Comparison of ENCODE assay signal across 10 cellular contexts in the genomic region with DNA sequence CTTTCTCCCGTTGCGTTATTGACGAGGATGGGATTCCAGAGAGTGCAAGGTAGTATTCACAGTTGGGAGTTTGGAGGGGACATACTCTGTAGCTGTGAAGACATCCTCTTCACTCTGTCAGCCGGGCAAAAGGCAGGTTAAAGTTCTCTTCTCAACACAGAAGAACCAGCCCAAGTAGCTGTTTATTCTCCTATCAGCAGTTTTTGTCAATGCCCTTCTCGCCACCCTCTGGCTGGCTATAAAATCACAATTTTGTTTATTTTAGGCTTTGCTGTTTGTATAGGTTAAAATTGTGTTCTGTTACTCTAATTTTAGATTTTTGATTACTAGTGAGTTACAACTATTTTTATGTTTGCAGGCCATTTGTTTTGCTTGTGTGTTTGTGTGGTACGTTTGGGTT. TPM values are rescaled to one million over a fixed set of nuclear protein-coding genes. Genes with fewer than 3 reads are reported as not detected.
DNase-seq lines count a peak whose midpoint lies in the region; ATAC-seq and TF ChIP-seq lines count a peak whose summit lies in the region.
"Had no signal": no experiment of that assay in that cellular context is flagged by ENCODE, and none has a peak within 500 bp of the region (broad histone marks: within the 10 kb centered on the region; RNA-seq: fewer than 3 reads in every experiment).

No MANE protein-coding gene starts in this region.

- no peak for DNase-seq in heart right ventricle
- no peak for DNase-seq in heart left ventricle
- peak; percentile 15 for DNase-seq in fibroblast of mammary gland (ENCODE audit: low read depth)
- no peak for DNase-seq in GF-D8 (lab: John Stamatoyannopoulos, UW)
- no peak for DNase-seq in activated T-cell treated with anti-CD3 and anti-CD28 coated beads for 4 hours
- DNase-seq in NCI-H2196 (lab: John Stamatoyannopoulos, UW; ENCODE audit: unreplicated experiment) = no peak
- no peak for DNase-seq in stimulated activated CD4-positive, alpha-beta T cell treated with anti-CD3 and anti-CD28 coated beads, Interleukin-15, amount 100 ng/mL, for 24 hours
- DNase-seq: MG63 had no signal

- H3K27me3 ChIP-seq in heart right ventricle (no peaks in the 10 kb centered on the region), heart left ventricle (no peaks in the 10 kb centered on the region), OCI-LY1 (ENCODE audit: insufficient read depth, low read length) (no peaks in the 10 kb centered on the region)
- H3K27me3 ChIP-seq: MG63 had no signal

- H3K9me3 ChIP-seq in heart right ventricle (peaks cover 0 to 20% (median 10%) of the 10 kb centered on the region in 11 donors), heart left ventricle (peaks cover 0 to 23% (median 2%) of the 10 kb centered on the region in 12 donors), OCI-LY1 (ENCODE audit: low read length) (no peaks in the 10 kb centered on the region)
- H3K9me3 ChIP-seq: MG63 had no signal

- H3K4me2 ChIP-seq in OCI-LY1 (ENCODE audit: low read length) = no peak overlapping the region

- intact Hi-C loops in heart right ventricle (cut with DNase I) = loop anchor here in 2 of 10 donors (10.0 kb wide), 2 partner anchors 158 to 182 kb away; partner anchors contain the start of gene SOD2 (in 1 of the 2)
- intact Hi-C loops in heart left ventricle (cut with DNase I) = loop anchor here in 1 of 10 donors (10.0 kb wide), 1 partner anchor 158 kb away; the partner anchor contains the start of gene SOD2

- no peaks in the 10 kb centered on the region for H3K79me2 ChIP-seq in OCI-LY1 (ENCODE audit: insufficient read depth, low read length)

- peak in 5 of 9 donors; percentile 11 to 31 (median 24) for TF ChIP-seq CTCF in heart right ventricle (IDR thresholded peaks at IDR 0.05)
- peak in 4 of 12 donors; percentile 16 to 25 (median 20) for TF ChIP-seq CTCF in heart left ventricle (IDR thresholded peaks at IDR 0.05)
- TF ChIP-seq CTCF in OCI-LY1 (IDR thresholded peaks at IDR 0.05; ENCODE audit: low read length) = peak; percentile 38
- TF ChIP-seq CTCF in fibroblast of mammary gland (conservative IDR thresholded peaks at IDR 0.05; ENCODE audit: control insufficient read depth, insufficient read depth, low read depth, low read length) = peak; percentile 33

- no peaks in the 10 kb centered on the region; the same call in 1 of the 2 replicates for H3F3A ChIP-seq in OCI-LY1 (ENCODE audit: insufficient read depth, low read length)

- TF ChIP-seq POLR2A in heart left ventricle (IDR thresholded peaks at IDR 0.05) = no peak

- H3K27ac ChIP-seq in heart right ventricle (no peak overlapping the region), heart left ventricle (no peak overlapping the region), OCI-LY1 (ENCODE audit: low read depth, low read length, poor library complexity, severe bottlenecking) (no peak overlapping the region)

- H3K36me3 ChIP-seq in heart right ventricle (no peaks in the 10 kb centered on the region), heart left ventricle (no peaks in the 10 kb centered on the region), OCI-LY1 (ENCODE audit: insufficient read depth, low read length) (no peaks in the 10 kb centered on the region)
- H3K36me3 ChIP-seq: MG63 had no signal

- H4K20me1 ChIP-seq in OCI-LY1 (ENCODE audit: insufficient read depth, low read length) = no peaks in the 10 kb centered on the region

- no peak overlapping the region for H2AFZ ChIP-seq in OCI-LY1 (ENCODE audit: low read length)

- ATAC-seq in heart right ventricle (no peak), heart left ventricle (no peak)

- no peak overlapping the region for H3K9ac ChIP-seq in OCI-LY1 (ENCODE audit: low read length)

- no peaks in the 10 kb centered on the region for H3K9me2 ChIP-seq in OCI-LY1 (ENCODE audit: low read depth, low read length)

- no peak overlapping the region for H3K4me3 ChIP-seq in heart right ventricle
- H3K4me3 ChIP-seq in heart left ventricle = no peak overlapping the region
- H3K4me3 ChIP-seq in OCI-LY1 (ENCODE audit: low read depth, low read length, poor library complexity, severe bottlenecking) = no peak overlapping the region
- no peak overlapping the region for H3K4me3 ChIP-seq in fibroblast of mammary gland (ENCODE audit: control insufficient read depth, low read depth, low read length)
- H3K4me3 ChIP-seq: MG63 had no signal

- H3K4me1 ChIP-seq in heart right ventricle (peaks cover 0 to 14% (median 0%) of the 10 kb centered on the region in 9 donors), heart left ventricle (peaks cover 0 to 11% (median 0%) of the 10 kb centered on the region in 12 donors), OCI-LY1 (ENCODE audit: insufficient read depth, low read length, severe bottlenecking) (no peaks in the 10 kb centered on the region)

- WGBS in heart right ventricle, 2 donors = 63 to 65% methylated on average over 6 of the region's 6 CpGs
- 54 to 68% (median 60%) methylated on average over 6 of the region's 6 CpGs for WGBS in heart left ventricle, 4 donors

RNA-seq across cellular contexts. Expression of gene MAS1, which starts 37.9 kb away (rescaled TPM):
- total RNA-seq in heart right ventricle (under 1 TPM in 5 of 10 donors, not detected in 5; 0.02 to 0.04 (median 0.02) TPM), heart left ventricle (under 1 TPM in 2 of 9 donors, not detected in 7; 0.05 to 0.08 TPM)
- polyA plus RNA-seq in heart right ventricle (not detected), heart left ventricle (not detected)
- total RNA-seq: lung microvascular endothelial cell had no signal

RNA-seq across cellular contexts. Expression of gene PNLDC1, which starts 52.8 kb away (rescaled TPM):
- total RNA-seq in heart right ventricle (under 1 TPM in 4 of 10 donors, not detected in 6; 0.13 to 0.72 (median 0.25) TPM), heart left ventricle (under 1 TPM in 4 of 9 donors, not detected in 5; 0.19 to 0.67 (median 0.26) TPM)
- polyA plus RNA-seq in heart right ventricle (under 1 TPM; 0.09 to 0.29 TPM), heart left ventricle (under 1 TPM in 1 of 2 donors, not detected in 1; 0.04 TPM)
- total RNA-seq: lung microvascular endothelial cell had no signal
